ENCODE assay signal across 1 cellular context in genomic region chr13:29993716-29994488, GRCh38.
TF ChIP-seq lines count a peak whose summit lies in the region.

No MANE protein-coding gene starts in this region.

TF ChIP-seq in IMR-90, 13 proteins besides CTCF, POLR2A, EP300 and RAD21:
- TF ChIP-seq ELK1 (IDR thresholded peaks at IDR 0.05; ENCODE audit: borderline replicate concordance, low read depth, low read length): no peak
- no peak for TF ChIP-seq BHLHE40 (IDR thresholded peaks at IDR 0.05; ENCODE audit: low read depth, low read length)
- peak; percentile 26; the same call in 1 of the 2 replicates for TF ChIP-seq SMC3 (IDR thresholded peaks at IDR 0.05; ENCODE audit: low read depth, low read length)
- peak; percentile 82 for TF ChIP-seq CEBPB (IDR thresholded peaks at IDR 0.05; ENCODE audit: low read depth, low read length)
- peak; percentile 45; the same call in 1 of the 2 replicates for TF ChIP-seq FOS (IDR thresholded peaks at IDR 0.05; ENCODE audit: low read depth, low read length)
- TF ChIP-seq CHD1 (IDR thresholded peaks at IDR 0.05; ENCODE audit: low read depth, low read length): no peak
- peak; percentile 33 for TF ChIP-seq RCOR1 (IDR thresholded peaks at IDR 0.05; ENCODE audit: insufficient replicate concordance, low read length)
